ENCODE assay signal across 8 cellular contexts in the genomic region with DNA sequence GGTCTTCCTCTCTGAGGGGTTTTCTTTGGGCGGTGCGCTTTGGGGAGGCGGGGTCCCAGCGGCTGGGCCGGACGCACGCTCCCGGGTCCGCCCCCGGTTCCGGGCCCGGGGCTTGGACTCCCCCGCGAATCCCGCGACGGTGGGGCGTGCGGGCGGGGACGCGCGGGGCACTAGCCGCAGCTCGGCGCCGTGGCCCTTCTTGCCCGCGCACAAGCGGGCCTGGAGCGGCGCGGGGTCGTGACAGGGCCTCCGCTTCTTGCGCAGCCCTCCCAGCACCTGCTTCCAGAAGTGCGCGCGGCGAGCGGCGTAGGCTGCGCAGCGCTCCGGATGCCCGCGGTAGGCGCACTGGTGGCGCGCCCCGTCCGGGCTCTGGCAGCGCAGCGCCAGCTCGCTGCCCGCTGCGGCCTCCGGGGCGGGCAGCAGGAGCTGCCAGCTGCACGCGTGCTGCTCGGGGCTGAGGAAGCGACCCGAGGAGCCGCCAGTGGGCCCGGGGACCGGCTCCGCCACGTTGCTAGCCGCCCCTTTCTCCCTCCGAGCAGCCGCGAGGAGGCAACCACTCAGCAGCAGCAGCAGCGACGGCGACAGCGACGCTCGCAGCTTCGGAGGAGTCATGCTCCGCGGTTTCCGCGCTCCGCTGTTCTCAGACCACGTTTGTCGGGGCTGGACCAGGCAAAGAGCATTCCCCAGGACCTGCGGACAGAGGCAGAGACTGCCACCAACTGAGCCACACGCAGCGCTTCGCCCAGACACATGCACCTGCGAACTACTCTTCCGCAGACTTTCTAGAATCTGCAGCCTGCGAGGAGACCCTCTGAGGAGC. TPM values are rescaled to one million over a fixed set of nuclear protein-coding genes. Genes with fewer than 3 reads are reported as not detected.
DNase-seq lines count a peak whose midpoint lies in the region; ATAC-seq, FAIRE-seq and TF ChIP-seq lines count a peak whose summit lies in the region.

No MANE protein-coding gene starts in this region.

- H2BK120ac ChIP-seq in H1 (replicated peaks; ENCODE audit: low read depth, low read length) = peak overlapping the region; percentile 13

- peak; percentile 52 for TF ChIP-seq CTCF in CD8-positive, alpha-beta T cell (IDR thresholded peaks at IDR 0.05)
- TF ChIP-seq CTCF in H1 (IDR thresholded peaks at IDR 0.05; ENCODE audit: control extremely low read depth in 1 of 3, insufficient read depth in 1 of 3, low read depth in 1 of 3, low read length in 3 of 3) = peak; percentile 61 to 65 (median 61)

- H3K4me1 Mint-ChIP-seq in CD8-positive, alpha-beta T cell (ENCODE audit: low read depth) = peaks cover 28% of the 10 kb centered on the region

- POLR2A ChIA-PET in CD8-positive, alpha-beta T cell (lab: Charles Lee) = interaction anchor here (0.6 to 2.4 kb wide), 14 partner anchors 9 to 664 kb away, joined by 3 to 43 read pairs (median 5); a partner anchor contains a TSS
- POLR2A ChIA-PET in H1 (lab: Charles Lee; ENCODE audit: partially characterized antibody) = interaction anchor here (0.7 to 2.6 kb wide), 12 partner anchors 15 to 1013 kb away, joined by 3 to 26 read pairs (median 4); a partner anchor contains a TSS

- no peaks in the 10 kb centered on the region for H4K20me1 ChIP-seq in H1 (replicated peaks in 1 of 2; ENCODE audit: control insufficient read depth in 1 of 2, insufficient read depth in 2 of 2, low read length in 2 of 2)

- H2AK5ac ChIP-seq in H1 (ENCODE audit: low read depth, low read length) = no peak overlapping the region

- TF ChIP-seq RAD21 in H1 (IDR thresholded peaks at IDR 0.05 in 1 of 2, conservative IDR thresholded peaks at IDR 0.05 in 1 of 2; ENCODE audit: low read depth in 2 of 2, low read length in 2 of 2) = peak; percentile 39 to 47; a peak in 3 of 4 replicates

- peak overlapping the region; percentile 96 for H4K5ac ChIP-seq in H1 (ENCODE audit: insufficient read length, low read depth, low read length)

- FAIRE-seq in H1 (lab: Jason Lieb, UNC) = peak; percentile 32

- H3K4me3 Mint-ChIP-seq in CD8-positive, alpha-beta T cell = peak overlapping the region; percentile 88

- no peak overlapping the region for H3K14ac ChIP-seq in H1 (ENCODE audit: insufficient read length)

- H3K4ac ChIP-seq in H1 (replicated peaks; ENCODE audit: insufficient read length, low read depth, low read length) = no peak overlapping the region

- H3K4me2 ChIP-seq in H1 (ENCODE audit: insufficient read depth in 1 of 2, low read depth in 2 of 2, low read length in 2 of 2) = peak overlapping the region; percentile 62 to 78

- H3K23me2 ChIP-seq in H1 (ENCODE audit: low read depth, low read length) = peaks cover 15% of the 10 kb centered on the region

- WGBS in H1 (ENCODE audit: extremely low coverage in 1 of 2, insufficient coverage in 1 of 2, insufficient read length in 1 of 2, insufficient replicate concordance in 2 of 2, low coverage in 1 of 2, low lambda C conversion rate in 2 of 2, missing lambda C conversion rate in 1 of 2), 2 experiments = 1% methylated on average over 64 of the region's 94 CpGs; no CpG with 5 or more reads in 1 of the 2 experiments
- WGBS in mesodermal cell (ENCODE audit: insufficient coverage in 2 of 2), 2 experiments = 0 to 1% methylated on average over 80 to 91 of the region's 94 CpGs

- H2BK12ac ChIP-seq in H1 (ENCODE audit: low read depth, low read length) = no peak overlapping the region

- CTCF ChIA-PET in CD8-positive, alpha-beta T cell (lab: Charles Lee) = interaction anchor here (0.6 to 2.8 kb wide), 16 partner anchors 9 to 717 kb away, joined by 3 to 28 read pairs (median 3); a partner anchor contains a TSS
- CTCF ChIA-PET in H1 (lab: Charles Lee; ENCODE audit: partially characterized antibody) = interaction anchor here (0.6 to 2.5 kb wide), 17 partner anchors 10 to 1043 kb away, joined by 3 to 10 read pairs (median 3); a partner anchor contains a TSS

- peaks cover 10 to 36% of the 10 kb centered on the region in 2 experiments for H3K79me2 ChIP-seq in H1 (ENCODE audit: control insufficient read depth in 1 of 2, insufficient read depth in 2 of 2, low read length in 2 of 2)

- peak overlapping the region; percentile 96 for H4K91ac ChIP-seq in H1 (replicated peaks; ENCODE audit: insufficient read length, low read length)

- peaks cover 5% of the 10 kb centered on the region; the same call in 1 of the 2 replicates for H3K79me1 ChIP-seq in H1 (ENCODE audit: low read depth, low read length)

- intact Hi-C loops in CD8-positive, alpha-beta T cell (cut with DNase I, micrococcal nuclease) = loop anchor here (1.0 to 5.0 kb wide), 10 partner anchors 15 to 901 kb away; a partner anchor contains a TSS

- no peak for TF ChIP-seq EP300 in H1 (IDR thresholded peaks at IDR 0.05; ENCODE audit: borderline replicate concordance in 1 of 2, low read depth in 2 of 2, low read length in 2 of 2)

- H3K9ac ChIP-seq in H1 (replicated peaks in 1 of 4; ENCODE audit: extremely low read depth in 1 of 4, low read depth in 3 of 4, low read length in 3 of 4) = peak overlapping the region; percentile 49 to 73 (median 66)

- no peaks in the 10 kb centered on the region for H3K9me3 Mint-ChIP-seq in CD8-positive, alpha-beta T cell

- peak overlapping the region; percentile 82 for H3K4me3 ChIP-seq in CD8-positive, alpha-beta T cell (ENCODE audit: low read depth, low read length)
- H3K4me3 ChIP-seq in H1 (ENCODE audit: extremely low read depth in 1 of 4, insufficient read depth in 2 of 4, low read depth in 3 of 4, low read length in 4 of 4) = peak overlapping the region; percentile 69 to 88 (median 80)
- H3K4me3 ChIP-seq in mesodermal cell (ENCODE audit: extremely low read depth, insufficient read depth, low read length, poor library complexity, severe bottlenecking) = peak overlapping the region; percentile 68

- H3K27ac ChIP-seq in CD8-positive, alpha-beta T cell (ENCODE audit: low read depth, low read length) = peak overlapping the region; percentile 73
- H3K27ac ChIP-seq in H1 (ENCODE audit: low read depth, low read length) = peak overlapping the region; percentile 64; the same call in 1 of the 2 replicates
- peak overlapping the region; percentile 51 for H3K27ac ChIP-seq in mesodermal cell (ENCODE audit: low read depth, low read length, severe bottlenecking)

- ATAC-seq in CD8-positive, alpha-beta T cell = peak; percentile 79
- ATAC-seq in GM19372 (IDR thresholded peaks at IDR 0.05; ENCODE audit: low read depth, unreplicated experiment) (peak; percentile 89), HG03520 (IDR thresholded peaks at IDR 0.05; ENCODE audit: unreplicated experiment) (peak; percentile 91)

- peaks cover 3% of the 10 kb centered on the region for H3K27me3 Mint-ChIP-seq in CD8-positive, alpha-beta T cell (ENCODE audit: low read depth)

- H3K18ac ChIP-seq in H1 (ENCODE audit: extremely low read depth, low read length) = peak overlapping the region; percentile 95

- H3K9me3 ChIP-seq in CD8-positive, alpha-beta T cell (ENCODE audit: low read length) = no peaks in the 10 kb centered on the region
- H3K9me3 ChIP-seq in H1 (ENCODE audit: insufficient read depth in 2 of 2, low read depth in 1 of 2, low read length in 1 of 2) (no peaks in the 10 kb centered on the region), mesodermal cell (ENCODE audit: control insufficient read depth, low read length) (no peaks in the 10 kb centered on the region)

- no peaks in the 10 kb centered on the region for H3K27me3 ChIP-seq in CD8-positive, alpha-beta T cell (ENCODE audit: insufficient read depth, low read length)
- no peaks in the 10 kb centered on the region for H3K27me3 ChIP-seq in H1 (replicated peaks in 1 of 4; ENCODE audit: control insufficient read depth in 3 of 4, extremely low read depth in 1 of 4, insufficient read depth in 3 of 4, low read length in 3 of 4)

- peak overlapping the region; percentile 83 for H3K27ac Mint-ChIP-seq in CD8-positive, alpha-beta T cell

- H3K36me3 Mint-ChIP-seq in CD8-positive, alpha-beta T cell = peaks cover 7% of the 10 kb centered on the region

- H2BK5ac ChIP-seq in H1 (ENCODE audit: low read depth, low read length) = peak overlapping the region; percentile 21; the same call in 1 of the 2 replicates

- H2BK15ac ChIP-seq in H1 (ENCODE audit: low read length) = no peak overlapping the region

- peak; percentile 3 to 73 for TF ChIP-seq POLR2A in H1 (IDR thresholded peaks at IDR 0.05; ENCODE audit: control extremely low read depth in 1 of 2, low read depth in 2 of 2, low read length in 2 of 2)

- peak overlapping the region; percentile 86 for H4K8ac ChIP-seq in H1 (ENCODE audit: extremely low read depth, insufficient read depth, low read length)

- DNase-seq in CD8-positive, alpha-beta T cell = peak; percentile 47 to 85 (median 68)
- DNase-seq in NCI-H774 (lab: John Stamatoyannopoulos, UW) = peak; percentile 58
- DNase-seq in activated CD8-positive, alpha-beta memory T cell treated with anti-CD3 and anti-CD28 coated beads for 1 hour (ENCODE audit: extremely low read depth in 1 of 2, low read depth in 1 of 2) = peak; percentile 34 to 48
- DNase-seq in H1 (ENCODE audit: low read depth in 1 of 2, low spot score in 2 of 2) = peak in 1 of 2 experiments; percentile 85
- DNase-seq in stimulated activated CD8-positive, alpha-beta memory T cell treated with anti-CD3 and anti-CD28 coated beads, Interleukin-15, amount 100 ng/mL, for 48 hours (ENCODE audit: low read depth in 2 of 2) = peak; percentile 61

- H3K23ac ChIP-seq in H1 (ENCODE audit: insufficient read length) = no peak overlapping the region

- peak overlapping the region; percentile 59; the same call in 1 of the 2 replicates for H2AFZ ChIP-seq in H1 (ENCODE audit: low read length)

- H3K56ac ChIP-seq in H1 (replicated peaks; ENCODE audit: insufficient read length, low read depth, low read length) = peak overlapping the region; percentile 82

- no peak overlapping the region for H2BK20ac ChIP-seq in H1 (ENCODE audit: low read length)

- no peaks in the 10 kb centered on the region for H3K36me3 ChIP-seq in CD8-positive, alpha-beta T cell (ENCODE audit: insufficient read depth, low read length)
- H3K36me3 ChIP-seq in H1 (ENCODE audit: control insufficient read depth in 2 of 4, insufficient read depth in 4 of 4, low read length in 3 of 4) = peaks cover 2 to 29% (median 10%) of the 10 kb centered on the region in 4 experiments; a peak in 5 of 8 replicates
- peaks cover 24% of the 10 kb centered on the region for H3K36me3 ChIP-seq in mesodermal cell (ENCODE audit: control insufficient read depth, insufficient read depth, low read length)

- peaks cover 15% of the 10 kb centered on the region for H3K4me1 ChIP-seq in CD8-positive, alpha-beta T cell (ENCODE audit: insufficient read depth, low read length)
- H3K4me1 ChIP-seq in H1 (replicated peaks in 1 of 4; ENCODE audit: control insufficient read depth in 3 of 4, insufficient read depth in 4 of 4, low read length in 3 of 4) (peaks cover 1 to 7% (median 4%) of the 10 kb centered on the region in 4 experiments; a peak in 3 of 7 replicates), mesodermal cell (ENCODE audit: control insufficient read depth, insufficient read depth, low read length, poor library complexity, severe bottlenecking) (peaks cover 5% of the 10 kb centered on the region)

RNA-seq across cellular contexts. Expression of a gene that starts 0.7 kb away (rescaled TPM):
- total RNA-seq in CD8-positive, alpha-beta T cell = 1 to 10 TPM; 1.3 to 1.5 TPM
- 115 and 120 TPM in 2 replicates for total RNA-seq in H1 (2021; fragmentation: NEBNext Ultra II Directional; extraction: Animal tissue kit (Norgen Biotek cat#: 25700))
- 54.6 and 55.8 TPM in 2 replicates for polyA plus RNA-seq in H1 (2011; rRNA removed)
- 53.2 TPM for polyA plus RNA-seq in H1 (2011; cell fraction: cytosol; rRNA removed)
- polyA plus RNA-seq in H1 (2011; cell fraction: nucleus; rRNA removed) = 32.4 TPM
- 128 to 197 TPM (median 154 TPM) in 4 replicates for polyA plus RNA-seq in H1 (2012, experiment 1 of 2)
- 79.1 TPM for polyA plus RNA-seq in H1 (2012, experiment 2 of 2)
- 168 TPM for polyA plus RNA-seq in H1 (2013, experiment 1 of 2)
- 221 TPM for polyA plus RNA-seq in H1 (2013, experiment 2 of 2)
- polyA minus RNA-seq in H1 (2011; rRNA and poly(A)+ RNA removed) = 14.3 and 15.7 TPM in 2 replicates
- 34.3 TPM for polyA minus RNA-seq in H1 (2011; cell fraction: cytosol; rRNA and poly(A)+ RNA removed)
- 20.6 TPM for polyA minus RNA-seq in H1 (2011; cell fraction: nucleus; rRNA and poly(A)+ RNA removed)
- polyA plus RNA-seq in mesodermal cell (2013, experiment 1 of 2) = 21.5 TPM
- 15.7 TPM for polyA plus RNA-seq in mesodermal cell (2013, experiment 2 of 2)

RNA-seq across cellular contexts. Expression of a gene that starts 15.0 kb away (rescaled TPM):
- 10 to 100 TPM; 88.6 to 90.7 TPM for total RNA-seq in CD8-positive, alpha-beta T cell
- total RNA-seq in H1 (2021; fragmentation: NEBNext Ultra II Directional; extraction: Animal tissue kit (Norgen Biotek cat#: 25700)) = 39.1 TPM in 2 replicates
- polyA plus RNA-seq in H1 (2011; rRNA removed) = 15.6 and 24.5 TPM in 2 replicates
- polyA plus RNA-seq in H1 (2011; cell fraction: cytosol; rRNA removed) = 25.1 TPM
- 47.2 TPM for polyA plus RNA-seq in H1 (2011; cell fraction: nucleus; rRNA removed)
- polyA plus RNA-seq in H1 (2012, experiment 1 of 2) = 23.6 to 36.2 TPM (median 28.7 TPM) in 4 replicates
- polyA plus RNA-seq in H1 (2012, experiment 2 of 2) = 1.3 TPM
- polyA plus RNA-seq in H1 (2013, experiment 1 of 2) = 29.6 TPM
- 25.3 TPM for polyA plus RNA-seq in H1 (2013, experiment 2 of 2)
- polyA minus RNA-seq in H1 (2011; rRNA and poly(A)+ RNA removed) = 57.3 and 92.2 TPM in 2 replicates
- 28.8 TPM for polyA minus RNA-seq in H1 (2011; cell fraction: cytosol; rRNA and poly(A)+ RNA removed)
- 95.1 TPM for polyA minus RNA-seq in H1 (2011; cell fraction: nucleus; rRNA and poly(A)+ RNA removed)
- polyA plus RNA-seq in mesodermal cell (2013, experiment 1 of 2) = 31.8 TPM
- 33.3 TPM for polyA plus RNA-seq in mesodermal cell (2013, experiment 2 of 2)

Comparison
In these comparisons a context has a peak if more than half of its experiments do, and no peak if none do; other contexts are left out.
1. RNA of a gene that starts 0.7 kb away (total RNA-seq): 115 to 120 TPM in H1; 1.3 to 1.5 TPM in CD8-positive, alpha-beta T cell; every median in the first group is over 10 times any median in the second.
2. Peak in every context shown above with its lines, with median percentiles within 50 percentile points of each other: ATAC-seq, H3K27ac ChIP-seq and H3K4me3 ChIP-seq.